In genomic region chr20:50344232-50345071, GRCh38 we compare ENCODE assay signal across 13 cellular contexts.
DNase-seq lines count a peak whose midpoint lies in the region; ATAC-seq and TF ChIP-seq lines count a peak whose summit lies in the region.
"Had no signal": no experiment of that assay in that cellular context is flagged by ENCODE, and none has a peak within 500 bp of the region (broad histone marks: within the 10 kb centered on the region; RNA-seq: fewer than 3 reads in every experiment).

No MANE protein-coding gene starts in this region.

- no peak overlapping the region for H3K4me2 ChIP-seq in OCI-LY7 (ENCODE audit: low read length)

- no peaks in the 10 kb centered on the region for H3K27me3 ChIP-seq in prostate gland (replicated peaks; ENCODE audit: insufficient read depth)

- POLR2A ChIA-PET in OCI-LY7 (lab: Charles Lee) (no interaction called here), T-cell (lab: Charles Lee) (no interaction called here)

- no peaks in the 10 kb centered on the region for H3K9me3 Mint-ChIP-seq in T-cell
- H3K9me3 Mint-ChIP-seq: CD4-positive, alpha-beta memory T cell; nephron had no signal

- WGBS in prostate gland = 87% methylated on average over 11 of the region's 11 CpGs

- no peak overlapping the region for H3K27ac Mint-ChIP-seq in T-cell

- BruUV-seq in OCI-LY7 (replicated peaks; lab: Mats Ljungman, UMichigan) = no TSS peak

- TF ChIP-seq POLR2A in prostate gland (IDR thresholded peaks at IDR 0.05) = no peak

- intact Hi-C loops in cardiac septum (cut with DNase I) (loop anchor here (5.0 kb wide), 1 partner anchor 38 kb away; no protein-coding TSS in a partner anchor), Right ventricle myocardium inferior (cut with DNase I) (no loop called here), OCI-LY7 (cut with micrococcal nuclease; ENCODE audit: unreplicated experiment) (loop anchor here (5.0 to 10.0 kb wide), 2 partner anchors 120 to 152 kb away; partner anchors contain the start of gene CEBPB), prostate gland (cut with DNase I) (no loop called here)

- no peaks in the 10 kb centered on the region for H3K9me2 ChIP-seq in OCI-LY7 (ENCODE audit: insufficient read depth, low read length)

- no peak overlapping the region for H3K4me3 Mint-ChIP-seq in T-cell
- H3K4me3 Mint-ChIP-seq: CD4-positive, alpha-beta memory T cell had no signal

- peak; percentile 50; the same call in 1 of the 2 replicates for TF ChIP-seq CTCF in OCI-LY7 (conservative IDR thresholded peaks at IDR 0.05; ENCODE audit: low read length)
- TF ChIP-seq CTCF in epithelial cell of proximal tubule (conservative IDR thresholded peaks at IDR 0.05; ENCODE audit: low read depth, low read length) = peak; percentile 40
- peak in 1 of 4 experiments; percentile 29 for TF ChIP-seq CTCF in prostate gland (IDR thresholded peaks at IDR 0.05)

- ATAC-seq in Right ventricle myocardium inferior (no peak), T-cell (replicated peaks in 1 of 4) (no peak)

- H3K36me3 ChIP-seq in OCI-LY7 (ENCODE audit: insufficient read depth, low read length) (no peaks in the 10 kb centered on the region), prostate gland (no peaks in the 10 kb centered on the region)

- H3K4me3 ChIP-seq in OCI-LY7 (ENCODE audit: low read depth, low read length, poor library complexity, severe bottlenecking) = no peak overlapping the region
- no peak overlapping the region for H3K4me3 ChIP-seq in epithelial cell of proximal tubule (ENCODE audit: low read depth, low read length)
- H3K4me3 ChIP-seq in prostate gland = no peak overlapping the region
- H3K4me3 ChIP-seq: SK-N-MC had no signal

- H3K4me1 ChIP-seq in OCI-LY7 (ENCODE audit: insufficient read depth, low read length, poor library complexity, severe bottlenecking) (no peaks in the 10 kb centered on the region), prostate gland (replicated peaks) (peaks cover 10% of the 10 kb centered on the region)

- H3K27ac ChIP-seq in OCI-LY7 (ENCODE audit: low read depth, low read length, poor library complexity, severe bottlenecking) = no peak overlapping the region
- H3K27ac ChIP-seq in prostate gland = no peak overlapping the region
- H3K27ac ChIP-seq: SK-N-MC had no signal

- H3K36me3 Mint-ChIP-seq in T-cell = no peaks in the 10 kb centered on the region
- H3K36me3 Mint-ChIP-seq: CD4-positive, alpha-beta memory T cell had no signal

- H2AFZ ChIP-seq in OCI-LY7 (ENCODE audit: low read length) = no peak overlapping the region

- no peaks in the 10 kb centered on the region for H4K20me1 ChIP-seq in OCI-LY7 (ENCODE audit: insufficient read depth, low read length)

- H3K4me1 Mint-ChIP-seq in T-cell = peaks cover 21 to 26% (median 22%) of the 10 kb centered on the region in 3 donors

- peak; percentile 73 for DNase-seq in cardiac septum (ENCODE audit: low spot score)
- DNase-seq in Right ventricle myocardium inferior (ENCODE audit: missing footprints) = no peak
- peak; percentile 8 for DNase-seq in OCI-LY7 (ENCODE audit: low spot score)
- no peak for DNase-seq in epithelial cell of proximal tubule (ENCODE audit: low read depth)
- DNase-seq in T-cell = no peak
- no peak for DNase-seq in ureter (ENCODE audit: low spot score)
- no peak for DNase-seq in epidermal melanocyte (ENCODE audit: insufficient read length, low spot score)
- DNase-seq in prostate gland (ENCODE audit: low spot score) = no peak
- DNase-seq: CD4-positive, alpha-beta memory T cell; NCI-H2171; stimulated activated CD4-positive, alpha-beta T cell treated with anti-CD3 and anti-CD28 coated beads, Interleukin-2, amount 100 ng/mL, for 24 hours had no signal

- peaks cover 0 to 3% of the 10 kb centered on the region in 2 donors for H3K27me3 Mint-ChIP-seq in T-cell

- no peaks in the 10 kb centered on the region for H3K9me3 ChIP-seq in OCI-LY7 (ENCODE audit: low read length)
- no peaks in the 10 kb centered on the region for H3K9me3 ChIP-seq in prostate gland

- CTCF ChIA-PET in OCI-LY7 (lab: Charles Lee; ENCODE audit: unreplicated experiment) = no interaction called here
- CTCF ChIA-PET in T-cell (lab: Charles Lee) = no interaction called here

- H3K79me2 ChIP-seq in OCI-LY7 (ENCODE audit: insufficient read depth, low read depth, low read length) = no peaks in the 10 kb centered on the region

Comparison
In these comparisons a context has a peak if more than half of its experiments do, and no peak if none do; other contexts are left out.
1. DNase-seq: peak in cardiac septum (single experiment) and OCI-LY7 (single experiment); none in Right ventricle myocardium inferior (single experiment), epithelial cell of proximal tubule (single experiment), T-cell (0 of 34), ureter (single experiment), epidermal melanocyte (single experiment) and prostate gland (single experiment).
2. intact Hi-C loops: an anchor here in cardiac septum (5.0 kb wide) and OCI-LY7 (5.0 to 10.0 kb wide); none called in Right ventricle myocardium inferior and prostate gland.